14 cellular contexts compared by ENCODE assay signal in genomic region chr21:36753556-36753955, GRCh38. TPM values are rescaled to one million over a fixed set of nuclear protein-coding genes. Genes with fewer than 3 reads are reported as not detected.
A peak's percentile ranks its signal among the peaks of the same experiment; 100 is the strongest.
DNase-seq lines count a peak whose midpoint lies in the region; ATAC-seq and TF ChIP-seq lines count a peak whose summit lies in the region.
"Had no signal": no experiment of that assay in that cellular context is flagged by ENCODE, and none has a peak within 500 bp of the region (broad histone marks: within the 10 kb centered on the region; RNA-seq: fewer than 3 reads in every experiment).

No MANE protein-coding gene starts in this region.

- peak overlapping the region; percentile 29 for H3K4me3 ChIP-seq in left ventricle myocardium inferior

- DNase-seq in left ventricle myocardium inferior = no peak
- DNase-seq in Right ventricle myocardium inferior (ENCODE audit: missing footprints) = no peak
- peak; percentile 83 for DNase-seq in amniotic epithelial cell (ENCODE audit: low read depth)
- DNase-seq in hepatic stellate cell (ENCODE audit: low spot score) = peak; percentile 37
- DNase-seq in KBM-7 = no peak
- DNase-seq in SW480 (ENCODE audit: low spot score) = no peak
- no peak for DNase-seq in activated CD4-positive, alpha-beta T cell treated with anti-CD3 and anti-CD28 coated beads for 4 hours
- DNase-seq: activated CD4-positive, alpha-beta memory T cell treated with anti-CD3 and anti-CD28 coated beads, Interleukin-2, amount 10 ng/mL, durations not matched to agents 7 days and 5 days; amygdala; Calu3; NCI-H1048; SHP77; stimulated activated CD4-positive, alpha-beta T cell treated with anti-CD3 and anti-CD28 coated beads, Interleukin-2, amount 100 ng/mL, for 24 hours had no signal

- peaks cover 4% of the 10 kb centered on the region for H3K4me1 ChIP-seq in left ventricle myocardium inferior

- peaks cover 4% of the 10 kb centered on the region for H3K27me3 ChIP-seq in left ventricle myocardium inferior (ENCODE audit: low read depth)

- intact Hi-C loops in left ventricle myocardium inferior (cut with micrococcal nuclease) = no loop called here
- intact Hi-C loops in Right ventricle myocardium inferior (cut with DNase I) = loop anchor here (2.0 kb wide), 1 partner anchor 15 kb away; no protein-coding TSS in a partner anchor

- no peak for TF ChIP-seq CTCF in left ventricle myocardium inferior (IDR thresholded peaks at IDR 0.05; ENCODE audit: borderline replicate concordance)

- in situ Hi-C loops in KBM-7 (cut with MboI; ENCODE audit: low pct_unique_long_range_greater_than_20kb, low sequenced_read_pairs) = no loop called here

- H3K27ac ChIP-seq in left ventricle myocardium inferior (replicated peaks) = peak overlapping the region; percentile 51

- H3K9me3 ChIP-seq in left ventricle myocardium inferior (replicated peaks) = no peaks in the 10 kb centered on the region

- ATAC-seq in Right ventricle myocardium inferior (no peak), GM21367 (IDR thresholded peaks at IDR 0.05; ENCODE audit: unreplicated experiment) (no peak)

- H3K36me3 ChIP-seq in left ventricle myocardium inferior = no peaks in the 10 kb centered on the region

RNA-seq across cellular contexts. Expression of gene SIM2, which starts 54.6 kb away (rescaled TPM):
- total RNA-seq in left ventricle myocardium inferior (not detected), Right ventricle myocardium inferior (not detected)

Comparison
In these comparisons a context has a peak if more than half of its experiments do, and no peak if none do; other contexts are left out.
1. DNase-seq: peak in amniotic epithelial cell (single experiment) and hepatic stellate cell (single experiment); none in left ventricle myocardium inferior (single experiment), Right ventricle myocardium inferior (single experiment), KBM-7 (single experiment), SW480 (single experiment) and activated CD4-positive, alpha-beta T cell treated with anti-CD3 and anti-CD28 coated beads for 4 hours (0 of 2).